Comparison of ENCODE assay signal across 24 cellular contexts in the genomic region with DNA sequence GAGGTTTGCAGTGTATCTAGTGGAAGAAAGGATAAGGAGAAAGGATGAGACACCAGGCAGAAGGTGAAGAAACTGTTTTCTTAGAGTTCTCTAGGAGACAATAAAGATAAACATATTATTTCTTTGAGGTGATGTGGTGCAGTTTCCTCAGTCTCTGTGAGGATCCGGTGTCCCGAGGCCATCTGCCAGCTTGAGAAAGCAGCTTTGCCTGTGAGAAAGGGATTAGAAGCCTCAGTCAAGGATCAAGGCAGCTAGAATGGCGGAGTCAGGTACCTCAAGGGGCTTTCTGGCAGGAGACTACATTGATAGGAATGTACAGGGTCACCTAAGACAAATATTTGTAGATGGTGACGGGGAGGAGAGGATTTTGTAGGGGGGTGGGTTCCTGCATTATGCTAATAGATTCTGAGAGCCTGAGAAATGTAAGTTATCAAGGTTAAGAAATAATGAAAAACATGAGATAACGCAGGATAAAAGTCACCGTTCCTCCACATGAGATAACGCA.
"Had no signal": no experiment of that assay in that cellular context is flagged by ENCODE, and none has a peak within 500 bp of the region (broad histone marks: within the 10 kb centered on the region; RNA-seq: fewer than 3 reads in every experiment).

No MANE protein-coding gene starts in this region.

- H3K36me3 ChIP-seq: left ventricle myocardium inferior, ovary, right atrium auricular region, right lobe of liver, tibial nerve, uterus had no signal

- ATAC-seq: mucosa of descending colon; naive thymus-derived CD4-positive, alpha-beta T cell; natural killer cell treated with Interleukin-12 subunit alpha and Interleukin-12 subunit beta and Interleukin-15 and Interleukin-18, amount 100 ng/mL, for 72 hours; right lobe of liver; stimulated activated memory B cell treated with anti-CD40 and anti-IgM and Interleukin-4, amounts not matched to agents 10 μg/mL and 1 μg/mL and 100 μg/mL, for 72 hours; stimulated activated naive CD8-positive, alpha-beta T cell treated with anti-CD3 and anti-CD28 coated beads, Interleukin-15, amount 100 ng/mL, for 72 hours had no signal

- H3K4me3 ChIP-seq: left ventricle myocardium inferior, lung, mucosa of descending colon, ovary, right atrium auricular region, right lobe of liver, smooth muscle cell, tibial nerve, uterus had no signal

- H3K4me1 Mint-ChIP-seq: memory B cell; stimulated activated naive CD8-positive, alpha-beta T cell treated with anti-CD3 and anti-CD28 coated beads, Interleukin-15, amount 100 ng/mL, for 72 hours had no signal

- H3K4me3 Mint-ChIP-seq: memory B cell; naive thymus-derived CD4-positive, alpha-beta T cell; natural killer cell treated with Interleukin-12 subunit alpha and Interleukin-12 subunit beta and Interleukin-15 and Interleukin-18, amount 100 ng/mL, for 72 hours; stimulated activated memory B cell treated with anti-CD40 and anti-IgM and Interleukin-4, amounts not matched to agents 10 μg/mL and 1 μg/mL and 100 μg/mL, for 72 hours; stimulated activated naive CD8-positive, alpha-beta T cell treated with anti-CD3 and anti-CD28 coated beads, Interleukin-15, amount 100 ng/mL, for 72 hours; type B pancreatic cell had no signal

- H3K36me3 Mint-ChIP-seq: memory B cell; naive thymus-derived CD4-positive, alpha-beta T cell; natural killer cell treated with Interleukin-12 subunit alpha and Interleukin-12 subunit beta and Interleukin-15 and Interleukin-18, amount 100 ng/mL, for 72 hours; stimulated activated memory B cell treated with anti-CD40 and anti-IgM and Interleukin-4, amounts not matched to agents 10 μg/mL and 1 μg/mL and 100 μg/mL, for 72 hours; type B pancreatic cell had no signal

- H3K4me1 ChIP-seq: right atrium auricular region, right lobe of liver, tibial nerve, uterus had no signal

- H3K27ac Mint-ChIP-seq: memory B cell; naive thymus-derived CD4-positive, alpha-beta T cell; natural killer cell treated with Interleukin-12 subunit alpha and Interleukin-12 subunit beta and Interleukin-15 and Interleukin-18, amount 100 ng/mL, for 72 hours; progenitor cell of endocrine pancreas; stimulated activated memory B cell treated with anti-CD40 and anti-IgM and Interleukin-4, amounts not matched to agents 10 μg/mL and 1 μg/mL and 100 μg/mL, for 72 hours; stimulated activated naive CD8-positive, alpha-beta T cell treated with anti-CD3 and anti-CD28 coated beads, Interleukin-15, amount 100 ng/mL, for 72 hours; type B pancreatic cell had no signal

- H3K27me3 ChIP-seq: ovary, right atrium auricular region, right lobe of liver, tibial nerve, uterus had no signal

- H3K9me3 Mint-ChIP-seq: memory B cell; natural killer cell treated with Interleukin-12 subunit alpha and Interleukin-12 subunit beta and Interleukin-15 and Interleukin-18, amount 100 ng/mL, for 72 hours; stimulated activated memory B cell treated with anti-CD40 and anti-IgM and Interleukin-4, amounts not matched to agents 10 μg/mL and 1 μg/mL and 100 μg/mL, for 72 hours; stimulated activated naive CD8-positive, alpha-beta T cell treated with anti-CD3 and anti-CD28 coated beads, Interleukin-15, amount 100 ng/mL, for 72 hours; type B pancreatic cell had no signal

- H3K9me3 ChIP-seq: left ventricle myocardium inferior, mucosa of descending colon, ovary, right atrium auricular region, right lobe of liver, tibial nerve, uterus had no signal

- H3K27ac ChIP-seq: left ventricle myocardium inferior, ovary, right atrium auricular region, right lobe of liver, tibial nerve, uterus had no signal

- DNase-seq: islet precursor cell; left ventricle myocardium inferior; midbrain; mucosa of descending colon; naive thymus-derived CD4-positive, alpha-beta T cell; ovary; right lobe of liver; stimulated activated CD4-positive, alpha-beta T cell treated with anti-CD3 and anti-CD28 coated beads, Interleukin-1b, Interleukin-23, amount 100 ng/mL, for 48 hours; stimulated activated CD4-positive, alpha-beta T cell treated with anti-CD3 and anti-CD28 coated beads, Interleukin-2, amount 100 ng/mL, for 48 hours; stimulated activated CD4-positive, alpha-beta T cell treated with anti-CD3 and anti-CD28 coated beads, Interleukin-4, amount 100 ng/mL, for 4 hours; stimulated activated CD8-positive, alpha-beta memory T cell treated with anti-CD3 and anti-CD28 coated beads, Interleukin-4, amount 100 ng/mL, for 48 hours; stimulated activated naive CD4-positive, alpha-beta T cell treated with Interleukin-2 at 50 U/mL for 16 hours; stimulated activated naive CD8-positive, alpha-beta T cell treated with anti-CD3 and anti-CD28 coated beads, Interleukin-15, amount 100 ng/mL, for 72 hours; substantia nigra; uterus had no signal

- H3K4me2 ChIP-seq: smooth muscle cell had no signal
